Comparison of ENCODE assay signal across 1 cellular context in the genomic region with DNA sequence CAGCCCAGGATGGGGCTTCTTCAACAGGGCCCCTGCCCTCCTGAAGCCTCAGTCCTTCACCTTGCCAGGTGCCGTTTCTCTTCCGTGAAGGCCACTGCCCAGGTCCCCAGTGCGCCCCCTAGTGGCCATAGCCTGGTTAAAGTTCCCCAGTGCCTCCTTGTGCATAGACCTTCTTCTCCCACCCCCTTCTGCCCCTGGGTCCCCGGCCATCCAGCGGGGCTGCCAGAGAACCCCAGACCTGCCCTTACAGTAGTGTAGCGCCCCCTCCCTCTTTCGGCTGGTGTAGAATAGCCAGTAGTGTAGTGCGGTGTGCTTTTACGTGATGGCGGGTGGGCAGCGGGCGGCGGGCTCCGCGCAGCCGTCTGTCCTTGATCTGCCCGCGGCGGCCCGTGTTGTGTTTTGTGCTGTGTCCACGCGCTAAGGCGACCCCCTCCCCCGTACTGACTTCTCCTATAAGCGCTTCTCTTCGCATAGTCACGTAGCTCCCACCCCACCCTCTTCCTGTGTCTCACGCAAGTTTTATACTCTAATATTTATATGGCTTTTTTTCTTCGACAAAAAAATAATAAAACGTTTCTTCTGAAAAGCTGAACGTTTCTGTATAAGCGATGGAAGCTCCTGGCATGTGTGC.
TF ChIP-seq lines count a peak whose summit lies in the region.

No MANE protein-coding gene starts in this region.

TF ChIP-seq in HCT116, 20 proteins besides CTCF, POLR2A, EP300 and RAD21 (continued from another document):
- TF ChIP-seq ZBTB33 (IDR thresholded peaks at IDR 0.05; ENCODE audit: extremely low read depth, insufficient replicate concordance, low read length) (no peak), YY1 (IDR thresholded peaks at IDR 0.05; ENCODE audit: extremely low read depth, insufficient replicate concordance, low read depth, low read length) (peak; percentile 11)
- TF ChIP-seq, protein P1, sequence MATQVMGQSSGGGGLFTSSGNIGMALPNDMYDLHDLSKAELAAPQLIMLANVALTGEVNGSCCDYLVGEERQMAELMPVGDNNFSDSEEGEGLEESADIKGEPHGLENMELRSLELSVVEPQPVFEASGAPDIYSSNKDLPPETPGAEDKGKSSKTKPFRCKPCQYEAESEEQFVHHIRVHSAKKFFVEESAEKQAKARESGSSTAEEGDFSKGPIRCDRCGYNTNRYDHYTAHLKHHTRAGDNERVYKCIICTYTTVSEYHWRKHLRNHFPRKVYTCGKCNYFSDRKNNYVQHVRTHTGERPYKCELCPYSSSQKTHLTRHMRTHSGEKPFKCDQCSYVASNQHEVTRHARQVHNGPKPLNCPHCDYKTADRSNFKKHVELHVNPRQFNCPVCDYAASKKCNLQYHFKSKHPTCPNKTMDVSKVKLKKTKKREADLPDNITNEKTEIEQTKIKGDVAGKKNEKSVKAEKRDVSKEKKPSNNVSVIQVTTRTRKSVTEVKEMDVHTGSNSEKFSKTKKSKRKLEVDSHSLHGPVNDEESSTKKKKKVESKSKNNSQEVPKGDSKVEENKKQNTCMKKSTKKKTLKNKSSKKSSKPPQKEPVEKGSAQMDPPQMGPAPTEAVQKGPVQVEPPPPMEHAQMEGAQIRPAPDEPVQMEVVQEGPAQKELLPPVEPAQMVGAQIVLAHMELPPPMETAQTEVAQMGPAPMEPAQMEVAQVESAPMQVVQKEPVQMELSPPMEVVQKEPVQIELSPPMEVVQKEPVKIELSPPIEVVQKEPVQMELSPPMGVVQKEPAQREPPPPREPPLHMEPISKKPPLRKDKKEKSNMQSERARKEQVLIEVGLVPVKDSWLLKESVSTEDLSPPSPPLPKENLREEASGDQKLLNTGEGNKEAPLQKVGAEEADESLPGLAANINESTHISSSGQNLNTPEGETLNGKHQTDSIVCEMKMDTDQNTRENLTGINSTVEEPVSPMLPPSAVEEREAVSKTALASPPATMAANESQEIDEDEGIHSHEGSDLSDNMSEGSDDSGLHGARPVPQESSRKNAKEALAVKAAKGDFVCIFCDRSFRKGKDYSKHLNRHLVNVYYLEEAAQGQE (IDR thresholded peaks at IDR 0.05; ENCODE audit: low read depth) = no peak
